In genomic region chrX:154367474-154368308, GRCh38 we compare ENCODE assay signal across 2 cellular contexts.
TF ChIP-seq lines count a peak whose summit lies in the region.

No MANE protein-coding gene starts in this region.

TF ChIP-seq in SK-N-SH, 30 proteins besides CTCF, POLR2A, EP300 and RAD21 (continued from another document):
- TF ChIP-seq, protein P1, sequence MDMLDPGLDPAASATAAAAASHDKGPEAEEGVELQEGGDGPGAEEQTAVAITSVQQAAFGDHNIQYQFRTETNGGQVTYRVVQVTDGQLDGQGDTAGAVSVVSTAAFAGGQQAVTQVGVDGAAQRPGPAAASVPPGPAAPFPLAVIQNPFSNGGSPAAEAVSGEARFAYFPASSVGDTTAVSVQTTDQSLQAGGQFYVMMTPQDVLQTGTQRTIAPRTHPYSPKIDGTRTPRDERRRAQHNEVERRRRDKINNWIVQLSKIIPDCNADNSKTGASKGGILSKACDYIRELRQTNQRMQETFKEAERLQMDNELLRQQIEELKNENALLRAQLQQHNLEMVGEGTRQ (IDR thresholded peaks at IDR 0.05; ENCODE audit: borderline replicate concordance, low read depth, low read length) = no peak
- TF ChIP-seq EZH2phosphoT487 (IDR thresholded peaks at IDR 0.05; ENCODE audit: borderline replicate concordance, low read depth) = no peak
- TF ChIP-seq, protein P2, sequence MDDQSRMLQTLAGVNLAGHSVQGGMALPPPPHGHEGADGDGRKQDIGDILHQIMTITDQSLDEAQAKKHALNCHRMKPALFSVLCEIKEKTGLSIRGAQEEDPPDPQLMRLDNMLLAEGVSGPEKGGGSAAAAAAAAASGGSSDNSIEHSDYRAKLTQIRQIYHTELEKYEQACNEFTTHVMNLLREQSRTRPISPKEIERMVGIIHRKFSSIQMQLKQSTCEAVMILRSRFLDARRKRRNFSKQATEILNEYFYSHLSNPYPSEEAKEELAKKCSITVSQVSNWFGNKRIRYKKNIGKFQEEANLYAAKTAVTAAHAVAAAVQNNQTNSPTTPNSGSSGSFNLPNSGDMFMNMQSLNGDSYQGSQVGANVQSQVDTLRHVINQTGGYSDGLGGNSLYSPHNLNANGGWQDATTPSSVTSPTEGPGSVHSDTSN (IDR thresholded peaks at IDR 0.05) = no peak
- TF ChIP-seq SIN3A (IDR thresholded peaks at IDR 0.05; ENCODE audit: borderline replicate concordance, low read depth, low read length) = no peak
- no peak for TF ChIP-seq MXI1 (IDR thresholded peaks at IDR 0.05; ENCODE audit: low read depth, low read length)
- no peak for TF ChIP-seq MEF2A (IDR thresholded peaks at IDR 0.05; ENCODE audit: borderline replicate concordance, low read depth)
- TF ChIP-seq MAX (IDR thresholded peaks at IDR 0.05; ENCODE audit: low read depth) = no peak
- no peak for TF ChIP-seq ZBTB33 (IDR thresholded peaks at IDR 0.05; ENCODE audit: borderline replicate concordance, low read depth)
- TF ChIP-seq GATA2 (CRISPR knock-in tag; IDR thresholded peaks at IDR 0.05) = no peak
TF ChIP-seq in SK-N-SH: peak in this region for 0.

TF ChIP-seq in SK-N-SH treated with all-trans-retinoic acid at 6 μM for 48 hours, 23 proteins besides CTCF, POLR2A, EP300 and RAD21 (continued from another document):
- TF ChIP-seq POU6F1 (CRISPR knock-in tag; IDR thresholded peaks at IDR 0.05; ENCODE audit: borderline replicate concordance, low read depth) = no peak
- TF ChIP-seq ZNF8 (CRISPR knock-in tag; IDR thresholded peaks at IDR 0.05) = no peak
- no peak for TF ChIP-seq PATZ1 (CRISPR knock-in tag; IDR thresholded peaks at IDR 0.05; ENCODE audit: borderline replicate concordance)
- TF ChIP-seq TOX (CRISPR knock-in tag; IDR thresholded peaks at IDR 0.05; ENCODE audit: borderline replicate concordance) = no peak
- TF ChIP-seq ARNTL (CRISPR knock-in tag; IDR thresholded peaks at IDR 0.05; ENCODE audit: borderline replicate concordance, low read depth) = no peak
- TF ChIP-seq ISL1 (CRISPR knock-in tag; IDR thresholded peaks at IDR 0.05) = no peak
- no peak for TF ChIP-seq ZFP3 (CRISPR knock-in tag; IDR thresholded peaks at IDR 0.05)
- no peak for TF ChIP-seq CREB5 (CRISPR knock-in tag; IDR thresholded peaks at IDR 0.05; ENCODE audit: low read depth)
- TF ChIP-seq ZNF70 (CRISPR knock-in tag; IDR thresholded peaks at IDR 0.05) = no peak
- TF ChIP-seq TSHZ2 (CRISPR knock-in tag; IDR thresholded peaks at IDR 0.05) = no peak
- TF ChIP-seq CSDC2 (CRISPR knock-in tag; IDR thresholded peaks at IDR 0.05) = no peak
